19 cellular contexts compared by ENCODE assay signal in the genomic region with DNA sequence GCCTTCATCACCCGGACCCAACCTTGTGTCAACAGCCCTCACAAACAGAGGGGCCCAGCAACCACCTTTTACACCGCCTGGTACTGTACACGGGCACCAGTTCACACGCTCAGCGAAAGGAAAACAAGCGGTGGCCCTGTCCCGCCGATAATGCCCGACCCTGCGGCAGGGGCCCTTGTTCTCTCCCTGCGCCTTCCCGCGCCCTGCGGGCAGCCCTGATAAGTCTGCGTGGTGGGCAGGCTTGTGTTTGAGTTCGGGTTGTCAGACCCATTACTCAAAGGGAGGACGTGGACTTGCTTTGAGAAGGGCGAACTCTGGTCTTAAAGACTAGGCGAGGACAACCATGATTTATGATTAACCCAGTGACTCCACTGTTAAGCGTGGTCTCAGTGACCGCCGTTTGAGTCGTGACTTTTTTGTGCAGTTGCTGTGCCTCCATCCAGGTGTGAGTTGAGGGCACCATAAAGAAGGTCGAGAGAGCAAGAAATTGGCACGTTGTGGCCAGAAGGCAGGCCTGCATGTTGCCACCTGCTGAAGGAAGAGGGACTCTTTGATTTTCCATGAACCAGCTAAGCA.
A peak's percentile ranks its signal among the peaks of the same experiment; 100 is the strongest.
DNase-seq lines count a peak whose midpoint lies in the region; ATAC-seq and TF ChIP-seq lines count a peak whose summit lies in the region.
"Had no signal": no experiment of that assay in that cellular context is flagged by ENCODE, and none has a peak within 500 bp of the region (broad histone marks: within the 10 kb centered on the region; RNA-seq: fewer than 3 reads in every experiment).

No MANE protein-coding gene starts in this region.

- no peaks in the 10 kb centered on the region for H3K79me2 ChIP-seq in hepatocyte

- H3K4me3 Mint-ChIP-seq in Calu3 (ENCODE audit: low read depth, unreplicated experiment): peak overlapping the region; percentile 48
- no peak overlapping the region for H3K4me3 Mint-ChIP-seq in stimulated activated effector memory CD8-positive, alpha-beta T cell treated with anti-CD3 and anti-CD28 coated beads, Interleukin-12 subunit alpha, Interleukin-12 subunit beta, amount 100 ng/mL, for 72 hours
- H3K4me3 Mint-ChIP-seq: CD8-positive, alpha-beta memory T cell had no signal

- no peak overlapping the region for H2AFZ ChIP-seq in hepatocyte

- peaks cover 26% of the 10 kb centered on the region for H3K4me1 Mint-ChIP-seq in Calu3 (ENCODE audit: low read depth, unreplicated experiment)
- peaks cover 6% of the 10 kb centered on the region for H3K4me1 Mint-ChIP-seq in stimulated activated effector memory CD8-positive, alpha-beta T cell treated with anti-CD3 and anti-CD28 coated beads, Interleukin-12 subunit alpha, Interleukin-12 subunit beta, amount 100 ng/mL, for 72 hours

- no peaks in the 10 kb centered on the region for H3K27me3 Mint-ChIP-seq in Calu3 (ENCODE audit: unreplicated experiment)

- TF ChIP-seq POLR2A in gastrocnemius medialis (IDR thresholded peaks at IDR 0.05): no peak

- no peaks in the 10 kb centered on the region for H3K27me3 ChIP-seq in hepatocyte
- no peaks in the 10 kb centered on the region for H3K27me3 ChIP-seq in mucosa of stomach (ENCODE audit: control insufficient read depth, insufficient read depth, low read length)
- H3K27me3 ChIP-seq in gastrocnemius medialis: no peaks in the 10 kb centered on the region
- no peaks in the 10 kb centered on the region for H3K27me3 ChIP-seq in psoas muscle (ENCODE audit: insufficient read depth in 3 of 3, low read length in 2 of 3)
- H3K27me3 ChIP-seq: MG63 had no signal

- peaks cover 42% of the 10 kb centered on the region for H3K4me1 ChIP-seq in hepatocyte (ENCODE audit: insufficient read depth)
- H3K4me1 ChIP-seq in mucosa of stomach (ENCODE audit: control insufficient read depth, insufficient read depth, low read length): peaks cover 57% of the 10 kb centered on the region
- H3K4me1 ChIP-seq in gastrocnemius medialis: no peaks in the 10 kb centered on the region
- H3K4me1 ChIP-seq in psoas muscle: no peaks in the 10 kb centered on the region

- peak; percentile 8 for DNase-seq in Calu3
- DNase-seq in hepatocyte (ENCODE audit: low spot score): peak; percentile 71
- no peak for DNase-seq in stimulated activated effector memory CD8-positive, alpha-beta T cell treated with anti-CD3 and anti-CD28 coated beads, Interleukin-12 subunit alpha, Interleukin-12 subunit beta, amount 100 ng/mL, for 72 hours (ENCODE audit: low spot score in 2 of 2)
- no peak for DNase-seq in gastrocnemius medialis
- DNase-seq in psoas muscle: no peak
- no peak for DNase-seq in DMS 273 treated with DMSO at 0.1 percent for 48 hours (lab: John Stamatoyannopoulos, UW)
- DNase-seq: CD8-positive, alpha-beta memory T cell; EL; GF-D8; MG63; NCI-H1417; NCI-H1694 treated with DMSO at 0.1 percent for 48 hours; NCI-H2081 treated with DMSO at 0.1 percent for 48 hours; NCI-H446; NCI-H526 treated with DMSO at 0.1 percent for 48 hours; RPMI8226; SHP77 had no signal

- H3K9ac ChIP-seq in mucosa of stomach (ENCODE audit: low read length): peak overlapping the region; percentile 51

- in situ Hi-C loops in gastrocnemius medialis (cut with MboI; ENCODE audit: low sequenced_read_pairs in 4 of 4): loop anchor here in 1 of 4 donors (25.0 kb wide), 1 partner anchor 560 kb away; no protein-coding TSS in a partner anchor

- TF ChIP-seq CTCF in Calu3 (IDR thresholded peaks at IDR 0.05; ENCODE audit: unreplicated experiment) (no peak), hepatocyte (IDR thresholded peaks at IDR 0.05; ENCODE audit: poor library complexity) (no peak), gastrocnemius medialis (IDR thresholded peaks at IDR 0.05 in 4 of 5, conservative IDR thresholded peaks at IDR 0.05 in 1 of 5) (no peak), psoas muscle (IDR thresholded peaks at IDR 0.05) (no peak)

- H3K9me3 ChIP-seq in hepatocyte (ENCODE audit: low read depth): no peaks in the 10 kb centered on the region
- H3K9me3 ChIP-seq in mucosa of stomach (ENCODE audit: control insufficient read depth, low read length): no peaks in the 10 kb centered on the region
- H3K9me3 ChIP-seq in gastrocnemius medialis: no peaks in the 10 kb centered on the region
- no peaks in the 10 kb centered on the region for H3K9me3 ChIP-seq in psoas muscle
- H3K9me3 ChIP-seq: MG63 had no signal

- H3K27ac Mint-ChIP-seq in Calu3 (ENCODE audit: unreplicated experiment): peak overlapping the region; percentile 32
- H3K27ac Mint-ChIP-seq in stimulated activated effector memory CD8-positive, alpha-beta T cell treated with anti-CD3 and anti-CD28 coated beads, Interleukin-12 subunit alpha, Interleukin-12 subunit beta, amount 100 ng/mL, for 72 hours: no peak overlapping the region

- H3K4me2 ChIP-seq in hepatocyte: peak overlapping the region; percentile 51

- no peaks in the 10 kb centered on the region for H4K20me1 ChIP-seq in hepatocyte (ENCODE audit: insufficient read depth, poor library complexity, severe bottlenecking)

- H3K9me2 ChIP-seq in hepatocyte (replicated peaks; ENCODE audit: insufficient read depth): no peaks in the 10 kb centered on the region

- peak; percentile 26 for ATAC-seq in stimulated activated effector memory CD8-positive, alpha-beta T cell treated with anti-CD3 and anti-CD28 coated beads, Interleukin-12 subunit alpha, Interleukin-12 subunit beta, amount 100 ng/mL, for 72 hours
- no peak for ATAC-seq in gastrocnemius medialis
- ATAC-seq in psoas muscle: no peak

- H3K36me3 Mint-ChIP-seq in Calu3 (ENCODE audit: insufficient read depth, unreplicated experiment): peaks cover 9% of the 10 kb centered on the region
- no peaks in the 10 kb centered on the region for H3K36me3 Mint-ChIP-seq in stimulated activated effector memory CD8-positive, alpha-beta T cell treated with anti-CD3 and anti-CD28 coated beads, Interleukin-12 subunit alpha, Interleukin-12 subunit beta, amount 100 ng/mL, for 72 hours
- H3K36me3 Mint-ChIP-seq: CD8-positive, alpha-beta memory T cell had no signal

- no peaks in the 10 kb centered on the region for H3K36me3 ChIP-seq in hepatocyte (replicated peaks; ENCODE audit: insufficient read depth, low read depth)
- H3K36me3 ChIP-seq in mucosa of stomach (ENCODE audit: control insufficient read depth, insufficient read depth, low read length): no peaks in the 10 kb centered on the region
- H3K36me3 ChIP-seq in gastrocnemius medialis: no peaks in the 10 kb centered on the region
- H3K36me3 ChIP-seq in psoas muscle (ENCODE audit: insufficient read depth in 1 of 2, low read depth in 1 of 2): no peaks in the 10 kb centered on the region
- H3K36me3 ChIP-seq: MG63 had no signal

- BruUV-seq in Calu3 (replicated peaks; lab: Mats Ljungman, UMichigan): no TSS peak

- H3K4me3 ChIP-seq in hepatocyte (no peak overlapping the region), mucosa of stomach (ENCODE audit: low read length) (no peak overlapping the region), gastrocnemius medialis (no peak overlapping the region), psoas muscle (no peak overlapping the region)
- H3K4me3 ChIP-seq: MG63 had no signal

- intact Hi-C loops in Calu3 (cut with micrococcal nuclease; ENCODE audit: unreplicated experiment) (no loop called here), gastrocnemius medialis (cut with DNase I; ENCODE audit: low total_unique reads) (no loop called here), psoas muscle (cut with DNase I) (no loop called here)

- CTCF ChIA-PET in Calu3 (lab: Charles Lee): no interaction called here

- H3K9me3 Mint-ChIP-seq in Calu3 (ENCODE audit: low read depth, unreplicated experiment): no peaks in the 10 kb centered on the region
- no peaks in the 10 kb centered on the region for H3K9me3 Mint-ChIP-seq in stimulated activated effector memory CD8-positive, alpha-beta T cell treated with anti-CD3 and anti-CD28 coated beads, Interleukin-12 subunit alpha, Interleukin-12 subunit beta, amount 100 ng/mL, for 72 hours

- 64% methylated on average over 25 of the region's 25 CpGs for WGBS in hepatocyte (ENCODE audit: low lambda C conversion rate, missing lambda C conversion rate)
- 73 to 82% (median 74%) methylated on average over 25 of the region's 25 CpGs for WGBS in psoas muscle, 3 donors

- H3K27ac ChIP-seq in hepatocyte: peak overlapping the region; percentile 87
- H3K27ac ChIP-seq in gastrocnemius medialis: no peak overlapping the region
- H3K27ac ChIP-seq in psoas muscle: no peak overlapping the region
- H3K27ac ChIP-seq: C4-2B had no signal

Comparison
In these comparisons a context has a peak if more than half of its experiments do, and no peak if none do; other contexts are left out.
1. DNase-seq: peak in Calu3 (single experiment) and hepatocyte (single experiment); none in stimulated activated effector memory CD8-positive, alpha-beta T cell treated with anti-CD3 and anti-CD28 coated beads, Interleukin-12 subunit alpha, Interleukin-12 subunit beta, amount 100 ng/mL, for 72 hours (0 of 2), gastrocnemius medialis (0 of 2), psoas muscle (0 of 2) and DMS 273 treated with DMSO at 0.1 percent for 48 hours (single experiment).